4 cellular contexts compared by ENCODE assay signal in the genomic region with DNA sequence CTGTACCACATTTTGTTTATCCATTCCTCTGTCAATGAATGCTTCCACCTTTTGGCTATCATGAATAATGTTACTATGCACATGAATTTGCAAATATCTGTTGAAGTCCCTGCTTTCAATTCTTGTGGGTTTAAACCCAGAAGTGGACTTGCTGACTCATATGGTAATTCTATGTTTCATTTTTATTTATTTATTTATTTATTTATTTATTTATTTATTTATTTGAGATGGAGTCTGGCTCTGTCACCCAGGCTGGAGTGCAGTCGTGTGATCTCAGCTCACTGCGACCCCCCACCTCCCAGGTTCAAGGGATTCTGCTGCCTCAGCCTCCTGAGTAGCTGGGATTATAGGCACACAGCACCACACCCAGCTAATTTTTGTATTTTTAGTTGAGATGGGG.
DNase-seq lines count a peak whose midpoint lies in the region; ATAC-seq, FAIRE-seq and TF ChIP-seq lines count a peak whose summit lies in the region.
"Not testable (repeated sequence)": the region's sequence is repeated elsewhere in the genome, so short reads cannot be mapped to it uniquely, and the experiment has no call there.

No MANE protein-coding gene starts in this region.

- not testable (repeated sequence) for H3K4me1 ChIP-seq in A549; HEK293 (ENCODE audit: control insufficient read depth, insufficient read depth, low read length)

- not testable (repeated sequence) for TF ChIP-seq RAD21 in A549 (conservative IDR thresholded peaks at IDR 0.05 in 1 of 2, IDR thresholded peaks at IDR 0.05 in 1 of 2)

- POLR2A ChIA-PET in A549 (lab: Yijun Ruan, JAX); HEK293 (lab: Yijun Ruan, JAX): not testable (repeated sequence)

- WGBS in A549 (ENCODE audit: missing lambda C conversion rate) = 0% methylated on average over 2 of the region's 2 CpGs

- TF ChIP-seq CTCF in A549 (IDR thresholded peaks at IDR 0.05); HEK293 (tag by site-specific recombination; IDR thresholded peaks at IDR 0.05): not testable (repeated sequence)

- ATAC-seq in A549 = not testable (repeated sequence)

- H3K9me3 ChIP-seq in A549; HEK293 (ENCODE audit: control insufficient read depth, insufficient read depth, low read depth, low read length): not testable (repeated sequence)

- TF ChIP-seq EP300 in A549 (IDR thresholded peaks at IDR 0.05) = not testable (repeated sequence)

- not testable (repeated sequence) for H3K36me3 ChIP-seq in HEK293 (ENCODE audit: control insufficient read depth in 2 of 2, insufficient read depth in 1 of 2, low read length in 2 of 2)

- H3K27ac ChIP-seq in A549; HEK293 (ENCODE audit: extremely low read depth, low read depth, low read length): not testable (repeated sequence)

- not testable (repeated sequence) for H3K4me3 ChIP-seq in A549; HEK293 (ENCODE audit: low read depth, low read length)

- CTCF ChIA-PET in A549 (lab: Yijun Ruan, JAX); HEK293 (lab: Yijun Ruan, JAX): not testable (repeated sequence)

- TF ChIP-seq POLR2A in A549 (IDR thresholded peaks at IDR 0.05; ENCODE audit: low read length) = not testable (repeated sequence)

- not testable (repeated sequence) for H3K4me2 ChIP-seq in A549

- DNase-seq in A549 (ENCODE audit: low read depth in 1 of 2, low spot score in 1 of 2); frontal cortex (ENCODE audit: low spot score in 2 of 2): not testable (repeated sequence)

- FAIRE-seq in A549 (lab: Jason Lieb, UNC) = not testable (repeated sequence)
- FAIRE-seq in endometrium (lab: Jason Lieb, UNC) = peak; percentile 61
- peak; percentile 21 for FAIRE-seq in frontal cortex (lab: Jason Lieb, UNC)

TF ChIP-seq in A549, 52 proteins besides CTCF, POLR2A, EP300 and RAD21:
- TF ChIP-seq ZC3H11A (IDR thresholded peaks at IDR 0.05) = peak; percentile 51

TF ChIP-seq in HEK293, 187 proteins besides CTCF, POLR2A, EP300 and RAD21:
- TF ChIP-seq, protein P1, sequence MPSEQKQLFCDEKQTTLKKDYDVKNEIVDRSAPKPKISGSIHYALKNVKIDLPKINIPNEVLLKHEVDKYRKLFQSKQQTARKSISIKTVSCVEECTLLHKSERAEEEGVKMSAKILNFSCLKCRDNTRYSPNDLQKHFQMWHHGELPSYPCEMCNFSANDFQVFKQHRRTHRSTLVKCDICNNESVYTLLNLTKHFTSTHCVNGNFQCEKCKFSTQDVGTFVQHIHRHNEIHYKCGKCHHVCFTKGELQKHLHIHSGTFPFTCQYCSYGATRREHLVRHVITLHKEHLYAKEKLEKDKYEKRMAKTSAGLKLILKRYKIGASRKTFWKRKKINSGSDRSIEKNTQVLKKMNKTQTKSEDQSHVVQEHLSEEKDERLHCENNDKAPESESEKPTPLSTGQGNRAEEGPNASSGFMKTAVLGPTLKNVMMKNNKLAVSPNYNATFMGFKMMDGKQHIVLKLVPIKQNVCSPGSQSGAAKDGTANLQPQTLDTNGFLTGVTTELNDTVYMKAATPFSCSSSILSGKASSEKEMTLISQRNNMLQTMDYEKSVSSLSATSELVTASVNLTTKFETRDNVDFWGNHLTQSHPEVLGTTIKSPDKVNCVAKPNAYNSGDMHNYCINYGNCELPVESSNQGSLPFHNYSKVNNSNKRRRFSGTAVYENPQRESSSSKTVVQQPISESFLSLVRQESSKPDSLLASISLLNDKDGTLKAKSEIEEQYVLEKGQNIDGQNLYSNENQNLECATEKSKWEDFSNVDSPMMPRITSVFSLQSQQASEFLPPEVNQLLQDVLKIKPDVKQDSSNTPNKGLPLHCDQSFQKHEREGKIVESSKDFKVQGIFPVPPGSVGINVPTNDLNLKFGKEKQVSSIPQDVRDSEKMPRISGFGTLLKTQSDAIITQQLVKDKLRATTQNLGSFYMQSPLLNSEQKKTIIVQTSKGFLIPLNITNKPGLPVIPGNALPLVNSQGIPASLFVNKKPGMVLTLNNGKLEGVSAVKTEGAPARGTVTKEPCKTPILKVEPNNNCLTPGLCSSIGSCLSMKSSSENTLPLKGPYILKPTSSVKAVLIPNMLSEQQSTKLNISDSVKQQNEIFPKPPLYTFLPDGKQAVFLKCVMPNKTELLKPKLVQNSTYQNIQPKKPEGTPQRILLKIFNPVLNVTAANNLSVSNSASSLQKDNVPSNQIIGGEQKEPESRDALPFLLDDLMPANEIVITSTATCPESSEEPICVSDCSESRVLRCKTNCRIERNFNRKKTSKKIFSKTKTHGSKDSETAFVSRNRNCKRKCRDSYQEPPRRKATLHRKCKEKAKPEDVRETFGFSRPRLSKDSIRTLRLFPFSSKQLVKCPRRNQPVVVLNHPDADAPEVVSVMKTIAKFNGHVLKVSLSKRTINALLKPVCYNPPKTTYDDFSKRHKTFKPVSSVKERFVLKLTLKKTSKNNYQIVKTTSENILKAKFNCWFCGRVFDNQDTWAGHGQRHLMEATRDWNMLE (tag by site-specific recombination; conservative IDR thresholded peaks at IDR 0.05; ENCODE audit: low read depth) = peak; percentile 62
- TF ChIP-seq ZNF555 (tag by site-specific recombination; conservative IDR thresholded peaks at IDR 0.05) = peak; percentile 30; the same call in 1 of the 2 replicates
- TF ChIP-seq, protein P2, sequence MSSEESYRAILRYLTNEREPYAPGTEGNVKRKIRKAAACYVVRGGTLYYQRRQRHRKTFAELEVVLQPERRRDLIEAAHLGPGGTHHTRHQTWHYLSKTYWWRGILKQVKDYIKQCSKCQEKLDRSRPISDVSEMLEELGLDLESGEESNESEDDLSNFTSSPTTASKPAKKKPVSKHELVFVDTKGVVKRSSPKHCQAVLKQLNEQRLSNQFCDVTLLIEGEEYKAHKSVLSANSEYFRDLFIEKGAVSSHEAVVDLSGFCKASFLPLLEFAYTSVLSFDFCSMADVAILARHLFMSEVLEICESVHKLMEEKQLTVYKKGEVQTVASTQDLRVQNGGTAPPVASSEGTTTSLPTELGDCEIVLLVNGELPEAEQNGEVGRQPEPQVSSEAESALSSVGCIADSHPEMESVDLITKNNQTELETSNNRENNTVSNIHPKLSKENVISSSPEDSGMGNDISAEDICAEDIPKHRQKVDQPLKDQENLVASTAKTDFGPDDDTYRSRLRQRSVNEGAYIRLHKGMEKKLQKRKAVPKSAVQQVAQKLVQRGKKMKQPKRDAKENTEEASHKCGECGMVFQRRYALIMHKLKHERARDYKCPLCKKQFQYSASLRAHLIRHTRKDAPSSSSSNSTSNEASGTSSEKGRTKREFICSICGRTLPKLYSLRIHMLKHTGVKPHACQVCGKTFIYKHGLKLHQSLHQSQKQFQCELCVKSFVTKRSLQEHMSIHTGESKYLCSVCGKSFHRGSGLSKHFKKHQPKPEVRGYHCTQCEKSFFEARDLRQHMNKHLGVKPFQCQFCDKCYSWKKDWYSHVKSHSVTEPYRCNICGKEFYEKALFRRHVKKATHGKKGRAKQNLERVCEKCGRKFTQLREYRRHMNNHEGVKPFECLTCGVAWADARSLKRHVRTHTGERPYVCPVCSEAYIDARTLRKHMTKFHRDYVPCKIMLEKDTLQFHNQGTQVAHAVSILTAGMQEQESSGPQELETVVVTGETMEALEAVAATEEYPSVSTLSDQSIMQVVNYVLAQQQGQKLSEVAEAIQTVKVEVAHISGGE (tag by site-specific recombination; conservative IDR thresholded peaks at IDR 0.05; ENCODE audit: low read depth) = 0 out of 2 replicates have a peak, but pooled peaks have one; percentile 27
- peak; percentile 36; the same call in 1 of the 2 replicates for TF ChIP-seq ZNF623 (tag by site-specific recombination; IDR thresholded peaks at IDR 0.05)
- TF ChIP-seq ZNF426 (tag by site-specific recombination; IDR thresholded peaks at IDR 0.05) = peak; percentile 32; the same call in 1 of the 2 replicates
- TF ChIP-seq ZNF394 (tag by site-specific recombination; IDR thresholded peaks at IDR 0.05; ENCODE audit: borderline replicate concordance) = peak; percentile 57; the same call in 1 of the 2 replicates
